Comparison of ENCODE assay signal across 1 cellular context in genomic region chr19:532578-533484, GRCh38.
TF ChIP-seq lines count a peak whose summit lies in the region.

No MANE protein-coding gene starts in this region.

TF ChIP-seq in WTC11, 78 proteins besides CTCF, POLR2A, EP300 and RAD21 (continued from another document):
- no peak for TF ChIP-seq PREB (CRISPR knock-in tag; IDR thresholded peaks at IDR 0.05; ENCODE audit: borderline replicate concordance)
- peak; percentile 37; the same call in 1 of the 2 replicates for TF ChIP-seq ZNF121 (CRISPR knock-in tag; IDR thresholded peaks at IDR 0.05)
- no peak for TF ChIP-seq NFE2L1 (CRISPR knock-in tag; IDR thresholded peaks at IDR 0.05)
